ENCODE assay signal across 10 cellular contexts in genomic region chr13:45178349-45179142, GRCh38. TPM values are rescaled to one million over a fixed set of nuclear protein-coding genes. Genes with fewer than 3 reads are reported as not detected.
DNase-seq lines count a peak whose midpoint lies in the region; ATAC-seq and TF ChIP-seq lines count a peak whose summit lies in the region.
"Had no signal": no experiment of that assay in that cellular context is flagged by ENCODE, and none has a peak within 500 bp of the region (broad histone marks: within the 10 kb centered on the region; RNA-seq: fewer than 3 reads in every experiment).

No MANE protein-coding gene starts in this region.

- no peaks in the 10 kb centered on the region for H3K9me3 ChIP-seq in lower lobe of right lung

- no peak overlapping the region for H2AFZ ChIP-seq in GM23338

- peaks cover 37% of the 10 kb centered on the region for H3K79me2 ChIP-seq in GM23338 (replicated peaks; ENCODE audit: insufficient read depth)

- H3K4me3 Mint-ChIP-seq in GM23338: no peak overlapping the region

- peaks cover 5% of the 10 kb centered on the region; the same call in 2 of the 3 replicates for H3K4me1 Mint-ChIP-seq in GM23338

- DNase-seq in GM23338 (ENCODE audit: low spot score) (no peak), RPMI7951 (ENCODE audit: low read depth) (peak; percentile 67), epithelial cell of esophagus (ENCODE audit: low read depth) (peak; percentile 50), renal cortical epithelial cell (ENCODE audit: low read depth) (peak; percentile 93), lower lobe of right lung (no peak), ecto neural progenitor cell (ENCODE audit: low spot score) (no peak)
- DNase-seq: mesendoderm, NCI-H1930 had no signal

- intact Hi-C loops in lower lobe of right lung (cut with DNase I): no loop called here

- no peaks in the 10 kb centered on the region for H3K27me3 ChIP-seq in GM23338 (ENCODE audit: insufficient read depth)
- H3K27me3 ChIP-seq in lower lobe of right lung (ENCODE audit: low read depth): no peaks in the 10 kb centered on the region

- no peaks in the 10 kb centered on the region for H3K36me3 Mint-ChIP-seq in GM23338 (ENCODE audit: low read depth)

- no peaks in the 10 kb centered on the region for H3K9me3 Mint-ChIP-seq in GM23338

- no peak overlapping the region for H3K4me2 ChIP-seq in GM23338

- no peaks in the 10 kb centered on the region for H3K36me3 ChIP-seq in GM23338 (ENCODE audit: insufficient read depth)
- peaks cover 3% of the 10 kb centered on the region for H3K36me3 ChIP-seq in lower lobe of right lung

- peak overlapping the region; percentile 57 for H3K27ac Mint-ChIP-seq in GM23338

- peaks cover 2% of the 10 kb centered on the region for H3K27me3 Mint-ChIP-seq in GM23338 (ENCODE audit: insufficient read depth, low read depth, poor library complexity)

- H3F3A ChIP-seq in GM23338 (replicated peaks; ENCODE audit: low read depth): no peaks in the 10 kb centered on the region

- ATAC-seq in GM23338 (no peak; the same call in 2 of the 3 replicates), lower lobe of right lung (no peak), HG02571 (IDR thresholded peaks at IDR 0.05; ENCODE audit: unreplicated experiment) (no peak)

- H4K20me1 ChIP-seq in GM23338 (replicated peaks; ENCODE audit: insufficient read depth): peaks cover 8% of the 10 kb centered on the region; the same call in 1 of the 2 replicates

- no peaks in the 10 kb centered on the region for H3K9me2 ChIP-seq in GM23338 (ENCODE audit: insufficient read depth)

- TF ChIP-seq CTCF in GM23338 (conservative IDR thresholded peaks at IDR 0.05; ENCODE audit: low read depth in 2 of 2) (no peak), epithelial cell of esophagus (IDR thresholded peaks at IDR 0.05; ENCODE audit: insufficient read depth, low read depth, low read length, missing control alignments) (no peak), lower lobe of right lung (IDR thresholded peaks at IDR 0.05) (no peak)

- no peak overlapping the region for H3K4me3 ChIP-seq in GM23338
- H3K4me3 ChIP-seq in epithelial cell of esophagus (ENCODE audit: low read length): no peak overlapping the region
- no peak overlapping the region for H3K4me3 ChIP-seq in lower lobe of right lung

- H3K4me1 ChIP-seq in GM23338 (ENCODE audit: insufficient read depth) (no peaks in the 10 kb centered on the region), lower lobe of right lung (no peaks in the 10 kb centered on the region)

- H3K27ac ChIP-seq in GM23338 (ENCODE audit: low read depth) (no peak overlapping the region), lower lobe of right lung (no peak overlapping the region)

TF ChIP-seq in GM23338, 12 proteins besides CTCF, POLR2A, EP300 and RAD21:
- TF ChIP-seq JUNB (IDR thresholded peaks at IDR 0.05; ENCODE audit: unreplicated experiment) (no peak), ETS1 (IDR thresholded peaks at IDR 0.05) (no peak), EZH2phosphoT487 (IDR thresholded peaks at IDR 0.05; ENCODE audit: unreplicated experiment) (no peak), CREB1 (CRISPR knock-in tag; IDR thresholded peaks at IDR 0.05; ENCODE audit: low read depth) (no peak), EZH2 (IDR thresholded peaks at IDR 0.05; ENCODE audit: low read depth, unreplicated experiment) (no peak)

RNA-seq across cellular contexts. Expression of gene KCTD4, which starts 22.3 kb away (rescaled TPM):
- total RNA-seq in GM23338 (2014; rRNA removed; shearing (Covaris generic)): not detected in 2 replicates
- 0.24 and 0.26 TPM in 2 replicates for polyA plus RNA-seq in GM23338 (2016; fragmentation: Nextera tagmentation; extraction: Ambion mirVana)
- total RNA-seq in RPMI7951 (2014; rRNA removed; shearing (Covaris generic)): 0.10 and 0.36 TPM in 2 replicates
- 6.7 and 8.5 TPM in 2 replicates for total RNA-seq in renal cortical epithelial cell
- total RNA-seq in lower lobe of right lung: not detected
- polyA plus RNA-seq: thymus had no signal

RNA-seq across cellular contexts. Expression of gene GTF2F2, which starts 58.2 kb away (rescaled TPM):
- 37.1 and 42.1 TPM in 2 replicates for total RNA-seq in GM23338 (2014; rRNA removed; shearing (Covaris generic))
- polyA plus RNA-seq in GM23338 (2016; fragmentation: Nextera tagmentation; extraction: Ambion mirVana): 72.0 and 75.6 TPM in 2 replicates
- total RNA-seq in RPMI7951 (2014; rRNA removed; shearing (Covaris generic)): 29.9 and 31.7 TPM in 2 replicates
- 60.1 and 65.6 TPM in 2 replicates for total RNA-seq in renal cortical epithelial cell
- 15.2 TPM for total RNA-seq in lower lobe of right lung

Comparison
In these comparisons a context has a peak if more than half of its experiments do, and no peak if none do; other contexts are left out.
1. DNase-seq: peak in RPMI7951 (single experiment), epithelial cell of esophagus (single experiment) and renal cortical epithelial cell (single experiment); none in GM23338 (single experiment), lower lobe of right lung (single experiment) and ecto neural progenitor cell (single experiment).